In genomic region chr11:77656362-77656761, GRCh38 we compare ENCODE assay signal across 1 cellular context.
TF ChIP-seq lines count a peak whose summit lies in the region.

No MANE protein-coding gene starts in this region.

TF ChIP-seq in HCT116, 20 proteins besides CTCF, POLR2A, EP300 and RAD21 (continued from another document):
- TF ChIP-seq ATF3 (IDR thresholded peaks at IDR 0.05) (no peak), FOSL1 (IDR thresholded peaks at IDR 0.05; ENCODE audit: low read depth) (no peak), ELF1 (IDR thresholded peaks at IDR 0.05; ENCODE audit: borderline replicate concordance, low read depth) (no peak)
